In genomic region chr10:68462536-68462935, GRCh38 we compare ENCODE assay signal across 1 cellular context.
TF ChIP-seq lines count a peak whose summit lies in the region.

No MANE protein-coding gene starts in this region.

TF ChIP-seq in GM23338, 12 proteins besides CTCF, POLR2A, EP300 and RAD21 (continued from another document):
- TF ChIP-seq, protein P1, sequence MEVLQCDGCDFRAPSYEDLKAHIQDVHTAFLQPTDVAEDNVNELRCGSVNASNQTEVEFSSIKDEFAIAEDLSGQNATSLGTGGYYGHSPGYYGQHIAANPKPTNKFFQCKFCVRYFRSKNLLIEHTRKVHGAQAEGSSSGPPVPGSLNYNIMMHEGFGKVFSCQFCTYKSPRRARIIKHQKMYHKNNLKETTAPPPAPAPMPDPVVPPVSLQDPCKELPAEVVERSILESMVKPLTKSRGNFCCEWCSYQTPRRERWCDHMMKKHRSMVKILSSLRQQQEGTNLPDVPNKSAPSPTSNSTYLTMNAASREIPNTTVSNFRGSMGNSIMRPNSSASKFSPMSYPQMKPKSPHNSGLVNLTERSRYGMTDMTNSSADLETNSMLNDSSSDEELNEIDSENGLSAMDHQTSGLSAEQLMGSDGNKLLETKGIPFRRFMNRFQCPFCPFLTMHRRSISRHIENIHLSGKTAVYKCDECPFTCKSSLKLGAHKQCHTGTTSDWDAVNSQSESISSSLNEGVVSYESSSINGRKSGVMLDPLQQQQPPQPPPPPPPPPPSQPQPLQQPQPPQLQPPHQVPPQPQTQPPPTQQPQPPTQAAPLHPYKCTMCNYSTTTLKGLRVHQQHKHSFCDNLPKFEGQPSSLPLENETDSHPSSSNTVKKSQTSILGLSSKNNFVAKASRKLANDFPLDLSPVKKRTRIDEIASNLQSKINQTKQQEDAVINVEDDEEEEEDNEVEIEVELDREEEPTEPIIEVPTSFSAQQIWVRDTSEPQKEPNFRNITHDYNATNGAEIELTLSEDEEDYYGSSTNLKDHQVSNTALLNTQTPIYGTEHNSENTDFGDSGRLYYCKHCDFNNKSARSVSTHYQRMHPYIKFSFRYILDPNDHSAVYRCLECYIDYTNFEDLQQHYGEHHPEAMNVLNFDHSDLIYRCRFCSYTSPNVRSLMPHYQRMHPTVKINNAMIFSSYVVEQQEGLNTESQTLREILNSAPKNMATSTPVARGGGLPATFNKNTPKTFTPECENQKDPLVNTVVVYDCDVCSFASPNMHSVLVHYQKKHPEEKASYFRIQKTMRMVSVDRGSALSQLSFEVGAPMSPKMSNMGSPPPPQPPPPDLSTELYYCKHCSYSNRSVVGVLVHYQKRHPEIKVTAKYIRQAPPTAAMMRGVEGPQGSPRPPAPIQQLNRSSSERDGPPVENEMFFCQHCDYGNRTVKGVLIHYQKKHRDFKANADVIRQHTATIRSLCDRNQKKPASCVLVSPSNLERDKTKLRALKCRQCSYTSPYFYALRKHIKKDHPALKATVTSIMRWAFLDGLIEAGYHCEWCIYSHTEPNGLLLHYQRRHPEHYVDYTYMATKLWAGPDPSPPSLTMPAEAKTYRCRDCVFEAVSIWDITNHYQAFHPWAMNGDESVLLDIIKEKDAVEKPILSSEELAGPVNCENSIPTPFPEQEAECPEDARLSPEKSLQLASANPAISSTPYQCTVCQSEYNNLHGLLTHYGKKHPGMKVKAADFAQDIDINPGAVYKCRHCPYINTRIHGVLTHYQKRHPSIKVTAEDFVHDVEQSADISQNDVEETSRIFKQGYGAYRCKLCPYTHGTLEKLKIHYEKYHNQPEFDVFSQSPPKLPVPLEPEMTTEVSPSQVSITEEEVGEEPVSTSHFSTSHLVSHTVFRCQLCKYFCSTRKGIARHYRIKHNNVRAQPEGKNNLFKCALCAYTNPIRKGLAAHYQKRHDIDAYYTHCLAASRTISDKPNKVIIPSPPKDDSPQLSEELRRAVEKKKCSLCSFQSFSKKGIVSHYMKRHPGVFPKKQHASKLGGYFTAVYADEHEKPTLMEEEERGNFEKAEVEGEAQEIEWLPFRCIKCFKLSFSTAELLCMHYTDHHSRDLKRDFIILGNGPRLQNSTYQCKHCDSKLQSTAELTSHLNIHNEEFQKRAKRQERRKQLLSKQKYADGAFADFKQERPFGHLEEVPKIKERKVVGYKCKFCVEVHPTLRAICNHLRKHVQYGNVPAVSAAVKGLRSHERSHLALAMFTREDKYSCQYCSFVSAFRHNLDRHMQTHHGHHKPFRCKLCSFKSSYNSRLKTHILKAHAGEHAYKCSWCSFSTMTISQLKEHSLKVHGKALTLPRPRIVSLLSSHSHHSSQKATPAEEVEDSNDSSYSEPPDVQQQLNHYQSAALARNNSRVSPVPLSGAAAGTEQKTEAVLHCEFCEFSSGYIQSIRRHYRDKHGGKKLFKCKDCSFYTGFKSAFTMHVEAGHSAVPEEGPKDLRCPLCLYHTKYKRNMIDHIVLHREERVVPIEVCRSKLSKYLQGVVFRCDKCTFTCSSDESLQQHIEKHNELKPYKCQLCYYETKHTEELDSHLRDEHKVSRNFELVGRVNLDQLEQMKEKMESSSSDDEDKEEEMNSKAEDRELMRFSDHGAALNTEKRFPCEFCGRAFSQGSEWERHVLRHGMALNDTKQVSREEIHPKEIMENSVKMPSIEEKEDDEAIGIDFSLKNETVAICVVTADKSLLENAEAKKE (CRISPR knock-in tag; IDR thresholded peaks at IDR 0.05) = no peak
- TF ChIP-seq NANOG (IDR thresholded peaks at IDR 0.05; ENCODE audit: borderline replicate concordance) (no peak), ZNF331 (CRISPR knock-in tag; IDR thresholded peaks at IDR 0.05; ENCODE audit: low read depth) (no peak), JUNB (IDR thresholded peaks at IDR 0.05; ENCODE audit: unreplicated experiment) (no peak), ZNF114 (CRISPR knock-in tag; IDR thresholded peaks at IDR 0.05) (no peak), POLR2AphosphoS5 (IDR thresholded peaks at IDR 0.05; ENCODE audit: low read depth) (no peak), EZH2 (IDR thresholded peaks at IDR 0.05; ENCODE audit: low read depth, unreplicated experiment) (no peak), CREB1 (CRISPR knock-in tag; IDR thresholded peaks at IDR 0.05; ENCODE audit: low read depth) (no peak), REST (IDR thresholded peaks at IDR 0.05; ENCODE audit: unreplicated experiment) (no peak), STAT1 (IDR thresholded peaks at IDR 0.05; ENCODE audit: unreplicated experiment) (no peak)
- TF ChIP-seq, protein P2, sequence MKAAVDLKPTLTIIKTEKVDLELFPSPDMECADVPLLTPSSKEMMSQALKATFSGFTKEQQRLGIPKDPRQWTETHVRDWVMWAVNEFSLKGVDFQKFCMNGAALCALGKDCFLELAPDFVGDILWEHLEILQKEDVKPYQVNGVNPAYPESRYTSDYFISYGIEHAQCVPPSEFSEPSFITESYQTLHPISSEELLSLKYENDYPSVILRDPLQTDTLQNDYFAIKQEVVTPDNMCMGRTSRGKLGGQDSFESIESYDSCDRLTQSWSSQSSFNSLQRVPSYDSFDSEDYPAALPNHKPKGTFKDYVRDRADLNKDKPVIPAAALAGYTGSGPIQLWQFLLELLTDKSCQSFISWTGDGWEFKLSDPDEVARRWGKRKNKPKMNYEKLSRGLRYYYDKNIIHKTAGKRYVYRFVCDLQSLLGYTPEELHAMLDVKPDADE (IDR thresholded peaks at IDR 0.05) = no peak
TF ChIP-seq in GM23338: peak in this region for 0.
